8 cellular contexts compared by ENCODE assay signal in the genomic region with DNA sequence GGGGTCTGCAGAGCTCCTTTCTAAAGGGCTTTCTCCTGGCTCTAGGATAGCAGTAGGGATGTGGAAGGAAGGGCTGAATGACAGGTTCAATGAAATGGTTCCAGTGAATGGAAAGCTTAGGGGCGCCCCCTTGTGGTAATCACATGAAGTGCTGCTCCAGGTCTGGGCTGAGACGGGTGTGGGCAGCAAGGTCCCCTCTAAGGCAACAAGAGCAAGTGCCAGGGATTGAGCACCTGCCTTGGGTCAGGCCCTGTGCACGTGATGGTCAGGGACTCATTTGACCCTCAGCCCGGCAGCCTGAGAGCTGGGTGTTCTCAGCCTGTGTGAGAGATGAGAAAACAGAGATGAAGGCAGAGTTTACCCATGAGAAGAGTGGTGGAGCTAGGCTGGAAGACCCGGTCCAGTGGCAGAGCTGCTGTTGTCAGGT. TPM values are rescaled to one million over a fixed set of nuclear protein-coding genes. Genes with fewer than 3 reads are reported as not detected.
DNase-seq lines count a peak whose midpoint lies in the region; ATAC-seq and TF ChIP-seq lines count a peak whose summit lies in the region.

No MANE protein-coding gene starts in this region.

- H2BK5ac ChIP-seq in IMR-90 (ENCODE audit: low read depth, low read length, poor library complexity, severe bottlenecking) = no peak overlapping the region

- H3K79me1 ChIP-seq in IMR-90 (ENCODE audit: low read depth in 1 of 2, low read length in 2 of 2) = no peaks in the 10 kb centered on the region

- no peaks in the 10 kb centered on the region for H3K36me3 ChIP-seq in IMR-90 (ENCODE audit: control insufficient read depth, insufficient read depth, low read length)
- H3K36me3 ChIP-seq in SK-N-SH (replicated peaks in 1 of 2; ENCODE audit: control insufficient read depth in 1 of 2, insufficient read depth in 2 of 2, low read length in 1 of 2) = no peaks in the 10 kb centered on the region
- H3K36me3 ChIP-seq in parathyroid adenoma (ENCODE audit: control insufficient read depth, insufficient read depth, low read length) = no peaks in the 10 kb centered on the region

- H3K9me2 ChIP-seq in SK-N-SH = no peaks in the 10 kb centered on the region

- peak overlapping the region; percentile 83 for H2AK9ac ChIP-seq in IMR-90 (replicated peaks; ENCODE audit: low read depth, low read length, poor library complexity)

- H3K23ac ChIP-seq in IMR-90 (ENCODE audit: low read depth, low read length) = no peak overlapping the region

- WGBS in IMR-90 (ENCODE audit: extremely low coverage in 2 of 2, insufficient read length in 1 of 2), 2 experiments = 7% methylated on average over 3 of the region's 5 CpGs; no CpG with 5 or more reads in 1 of the 2 experiments
- WGBS in SK-N-SH (ENCODE audit: low lambda C conversion rate) = 9% methylated on average over 4 of the region's 5 CpGs

- no peak overlapping the region for H3K56ac ChIP-seq in IMR-90 (ENCODE audit: extremely low read depth, insufficient read depth, low read length)

- no peak for TF ChIP-seq EP300 in SK-N-SH (IDR thresholded peaks at IDR 0.05; ENCODE audit: borderline replicate concordance in 1 of 2, low read depth in 1 of 2, low read length in 1 of 2)

- peak; percentile 78 for TF ChIP-seq CTCF in IMR-90 (conservative IDR thresholded peaks at IDR 0.05; ENCODE audit: low read depth, low read length)
- TF ChIP-seq CTCF in SK-N-SH (IDR thresholded peaks at IDR 0.05) = peak; percentile 93
- peak; percentile 88 for TF ChIP-seq CTCF in parathyroid adenoma (IDR thresholded peaks at IDR 0.05)

- H3K4me3 ChIP-seq in IMR-90 (ENCODE audit: insufficient read depth, low read depth, low read length) (no peak overlapping the region), SK-N-SH (ENCODE audit: low read depth in 2 of 2, low read length in 1 of 2) (peak overlapping the region in 1 of 2 experiments; percentile 33; a peak in 1 of 4 replicates), parathyroid adenoma (ENCODE audit: low read depth, low read length) (no peak overlapping the region)

- intact Hi-C loops in IMR-90 (cut with micrococcal nuclease) = loop anchor here (1.0 kb wide), 1 partner anchor 166 kb away; no protein-coding TSS in a partner anchor

- no peak overlapping the region for H3K4ac ChIP-seq in IMR-90 (ENCODE audit: low read depth, low read length)

- no peak for TF ChIP-seq POLR2A in IMR-90 (IDR thresholded peaks at IDR 0.05; ENCODE audit: low read depth, low read length)

- peaks cover 2% of the 10 kb centered on the region; the same call in 1 of the 2 replicates for H3K27me3 ChIP-seq in IMR-90 (ENCODE audit: control insufficient read depth, insufficient read depth, low read length)
- H3K27me3 ChIP-seq in SK-N-SH (ENCODE audit: insufficient read depth) = no peaks in the 10 kb centered on the region
- H3K27me3 ChIP-seq in parathyroid adenoma (ENCODE audit: control insufficient read depth, insufficient read depth, low read length) = no peaks in the 10 kb centered on the region

- H3K9me1 ChIP-seq in IMR-90 (ENCODE audit: insufficient read depth, low read length) = no peaks in the 10 kb centered on the region

- no TSS peak for BruUV-seq in IMR-90 (replicated peaks; lab: Mats Ljungman, UMichigan)

- no peak overlapping the region for H4K5ac ChIP-seq in IMR-90 (ENCODE audit: low read depth, low read length)

- in situ Hi-C loops in IMR-90 (cut with MboI; ENCODE audit: low sequenced_read_pairs) = no loop called here

- dilution Hi-C loops in IMR-90 (cut with HindIII; ENCODE audit: low sequenced_read_pairs, unreplicated experiment) = no loop called here

- CTCF ChIA-PET in IMR-90 (lab: Yijun Ruan, JAX) = interaction anchor here (0.6 to 4.4 kb wide), 18 partner anchors 9 to 306 kb away, joined by 3 to 41 read pairs (median 4); a partner anchor contains a TSS
- CTCF ChIA-PET in SK-N-SH (lab: Yijun Ruan, JAX) = interaction anchor here (0.6 to 12.9 kb wide), 64 partner anchors 10 to 771 kb away, joined by 3 to 510 read pairs (median 4); a partner anchor contains a TSS

- peak; percentile 73 for ATAC-seq in IMR-90 (ENCODE audit: low read depth)
- ATAC-seq in HG03520 (IDR thresholded peaks at IDR 0.05; ENCODE audit: unreplicated experiment) = no peak

- H4K8ac ChIP-seq in IMR-90 (ENCODE audit: low read depth in 2 of 2, low read length in 2 of 2) = no peak overlapping the region

- DNase-seq in COLO668 (lab: John Stamatoyannopoulos, UW; ENCODE audit: unreplicated experiment) (peak; percentile 34), IMR-90 (peak; percentile 30), SK-N-SH (peak; percentile 76), glomerular visceral epithelial cell (ENCODE audit: extremely low spot score) (peak; percentile 51), ureter (ENCODE audit: low spot score) (peak; percentile 66)
- DNase-seq in activated naive CD4-positive, alpha-beta T cell treated with Interleukin-2 at 50 U/mL for 16 hours = peak; percentile 78

- H3K4me2 ChIP-seq in IMR-90 (ENCODE audit: low read depth, low read length) (no peak overlapping the region), SK-N-SH (no peak overlapping the region), parathyroid adenoma (ENCODE audit: low read length) (no peak overlapping the region)

- POLR2A ChIA-PET in IMR-90 (lab: Charles Lee; ENCODE audit: unreplicated experiment) = no interaction called here
- POLR2A ChIA-PET in SK-N-SH (lab: Yijun Ruan, JAX) = no interaction called here

- H3K9ac ChIP-seq in IMR-90 (ENCODE audit: low read depth, low read length) (no peak overlapping the region), SK-N-SH (no peak overlapping the region), parathyroid adenoma (no peak overlapping the region)

- H3K27ac ChIP-seq in IMR-90 (ENCODE audit: insufficient read depth, low read length) = no peak overlapping the region
- H3K27ac ChIP-seq in SK-N-SH (ENCODE audit: low read depth in 2 of 2, low read length in 1 of 2) = no peak overlapping the region
- no peak overlapping the region for H3K27ac ChIP-seq in parathyroid adenoma

- H4K20me1 ChIP-seq in IMR-90 (ENCODE audit: insufficient read depth, low read length) (no peaks in the 10 kb centered on the region; the same call in 1 of the 2 replicates), SK-N-SH (ENCODE audit: insufficient read depth) (no peaks in the 10 kb centered on the region)

- no peak overlapping the region for H2BK120ac ChIP-seq in IMR-90 (ENCODE audit: low read depth, low read length)

- H2BK15ac ChIP-seq in IMR-90 (ENCODE audit: low read depth, low read length) = no peak overlapping the region

- no peak overlapping the region for H3K18ac ChIP-seq in IMR-90 (ENCODE audit: low read depth, low read length)

- H4K91ac ChIP-seq in IMR-90 (ENCODE audit: insufficient read depth, low read depth, low read length) = no peak overlapping the region

- no peak overlapping the region for H2AK5ac ChIP-seq in IMR-90 (ENCODE audit: low read depth, low read length)

- H3K9me3 ChIP-seq in IMR-90 (ENCODE audit: control insufficient read depth, insufficient read depth, low read length) = no peaks in the 10 kb centered on the region
- H3K9me3 ChIP-seq in SK-N-SH = no peaks in the 10 kb centered on the region
- H3K9me3 ChIP-seq in parathyroid adenoma (ENCODE audit: control insufficient read depth, low read length) = no peaks in the 10 kb centered on the region

- peak; percentile 80 for TF ChIP-seq RAD21 in IMR-90 (IDR thresholded peaks at IDR 0.05; ENCODE audit: low read length)
- TF ChIP-seq RAD21 in SK-N-SH (IDR thresholded peaks at IDR 0.05; ENCODE audit: low read length) = peak; percentile 75

- H2AFZ ChIP-seq in IMR-90 (replicated peaks; ENCODE audit: low read length, poor library complexity) (peak overlapping the region; percentile 54), SK-N-SH (ENCODE audit: low read depth) (no peak overlapping the region), parathyroid adenoma (no peak overlapping the region)

- H3K79me2 ChIP-seq in SK-N-SH (ENCODE audit: insufficient read depth) (no peaks in the 10 kb centered on the region), parathyroid adenoma (no peaks in the 10 kb centered on the region)

- no peak overlapping the region for H3K14ac ChIP-seq in IMR-90 (replicated peaks; ENCODE audit: low read depth, low read length)

- H3F3A ChIP-seq in SK-N-SH (replicated peaks; ENCODE audit: insufficient read depth) = no peaks in the 10 kb centered on the region

- H2BK20ac ChIP-seq in IMR-90 (ENCODE audit: low read depth, low read length) = no peak overlapping the region

- no peaks in the 10 kb centered on the region for H3K4me1 ChIP-seq in IMR-90 (ENCODE audit: control insufficient read depth, insufficient read depth, low read length)
- no peaks in the 10 kb centered on the region for H3K4me1 ChIP-seq in SK-N-SH (ENCODE audit: control insufficient read depth in 1 of 2, insufficient read depth in 2 of 2, low read depth in 1 of 2, low read length in 1 of 2)
- H3K4me1 ChIP-seq in parathyroid adenoma = peaks cover 2% of the 10 kb centered on the region

TF ChIP-seq in IMR-90, 13 proteins besides CTCF, POLR2A, EP300 and RAD21:
- no peak for TF ChIP-seq MAFK (IDR thresholded peaks at IDR 0.05; ENCODE audit: low read depth, low read length)
- TF ChIP-seq SMC3 (IDR thresholded peaks at IDR 0.05; ENCODE audit: low read depth, low read length) = peak; percentile 78

TF ChIP-seq in SK-N-SH, 30 proteins besides CTCF, POLR2A, EP300 and RAD21 (continues in another document):
- peak; percentile 55 for TF ChIP-seq SMC3 (IDR thresholded peaks at IDR 0.05; ENCODE audit: low read depth, low read length)

RNA-seq across cellular contexts. Expression of a gene that starts 12.1 kb away (rescaled TPM):
- not detected in 2 replicates for total RNA-seq in IMR-90 (2012; rRNA removed)
- 0.03 TPM in 1 of 2 replicates, not detected in the other for polyA plus RNA-seq in IMR-90 (2012; rRNA removed)
- 0.01 TPM in 1 of 2 replicates, not detected in the other for polyA plus RNA-seq in IMR-90 (2012; cell fraction: cytosol; rRNA removed)
- not detected in 2 replicates for polyA plus RNA-seq in IMR-90 (2012; cell fraction: nucleus; rRNA removed; ENCODE audit: low replicate concordance)
- polyA plus RNA-seq in SK-N-SH (2012; rRNA removed) = not detected in 2 replicates
- 0.01 TPM in 1 of 2 replicates, not detected in the other for polyA plus RNA-seq in SK-N-SH (2012; cell fraction: cytosol; rRNA removed)
- polyA plus RNA-seq in SK-N-SH (2012; cell fraction: nucleus; rRNA removed) = 0.02 TPM in 1 of 2 replicates, not detected in the other
- total RNA-seq in ureter = 1.5 TPM

RNA-seq across cellular contexts. Expression of a gene that starts 37.6 kb away (rescaled TPM):
- not detected in 2 replicates for total RNA-seq in IMR-90 (2012; rRNA removed)
- not detected in 2 replicates for polyA plus RNA-seq in IMR-90 (2012; rRNA removed)
- not detected in 2 replicates for polyA plus RNA-seq in IMR-90 (2012; cell fraction: cytosol; rRNA removed)
- not detected in 2 replicates for polyA plus RNA-seq in IMR-90 (2012; cell fraction: nucleus; rRNA removed; ENCODE audit: low replicate concordance)
- not detected in 2 replicates for polyA plus RNA-seq in SK-N-SH (2012; rRNA removed)
- not detected in 2 replicates for polyA plus RNA-seq in SK-N-SH (2012; cell fraction: cytosol; rRNA removed)
- not detected in 2 replicates for polyA plus RNA-seq in SK-N-SH (2012; cell fraction: nucleus; rRNA removed)
- total RNA-seq in ureter = not detected
